ENCODE assay signal across 8 cellular contexts in genomic region chr12:219891-220352, GRCh38. TPM values are rescaled to one million over a fixed set of nuclear protein-coding genes. Genes with fewer than 3 reads are reported as not detected.
DNase-seq lines count a peak whose midpoint lies in the region; ATAC-seq and TF ChIP-seq lines count a peak whose summit lies in the region.

No MANE protein-coding gene starts in this region.

- H3K9me3 ChIP-seq in tibial artery, result no peaks in the 10 kb centered on the region

- peaks cover 0 to 35% of the 10 kb centered on the region in 2 donors for H3K27me3 ChIP-seq in tibial artery

- H3K36me3 ChIP-seq in tibial artery, result no peaks in the 10 kb centered on the region

- no peaks in the 10 kb centered on the region for H3K4me1 Mint-ChIP-seq in activated CD4-positive, alpha-beta memory T cell treated with anti-CD3 and anti-CD28 coated beads for 36 hours (ENCODE audit: low read depth)
- H3K4me1 Mint-ChIP-seq in naive B cell, result no peaks in the 10 kb centered on the region

- H3K27ac Mint-ChIP-seq in activated CD4-positive, alpha-beta memory T cell treated with anti-CD3 and anti-CD28 coated beads for 36 hours, result no peak overlapping the region
- no peak overlapping the region for H3K27ac Mint-ChIP-seq in naive B cell

- ATAC-seq in HG02642 (IDR thresholded peaks at IDR 0.05; ENCODE audit: poor library complexity, unreplicated experiment), result peak; percentile 71
- ATAC-seq in esophagus mucosa, result peak; percentile 80
- peak; percentile 59 to 64 for ATAC-seq in naive B cell (ENCODE audit: low read depth in 2 of 2)
- ATAC-seq in GM18505 (IDR thresholded peaks at IDR 0.05; ENCODE audit: unreplicated experiment), result no peak

- H3K4me3 ChIP-seq in tibial artery, result no peak overlapping the region

- peaks cover 2% of the 10 kb centered on the region for H3K27me3 Mint-ChIP-seq in activated CD4-positive, alpha-beta memory T cell treated with anti-CD3 and anti-CD28 coated beads for 36 hours
- H3K27me3 Mint-ChIP-seq in naive B cell, result peaks cover 5 to 39% (median 26%) of the 10 kb centered on the region in 3 donors

- H3K27ac ChIP-seq in tibial artery, result no peak overlapping the region

- no peaks in the 10 kb centered on the region for H3K36me3 Mint-ChIP-seq in activated CD4-positive, alpha-beta memory T cell treated with anti-CD3 and anti-CD28 coated beads for 36 hours
- no peaks in the 10 kb centered on the region for H3K36me3 Mint-ChIP-seq in naive B cell

- intact Hi-C loops in activated CD4-positive, alpha-beta memory T cell treated with anti-CD3 and anti-CD28 coated beads for 36 hours (cut with micrococcal nuclease), result no loop called here
- intact Hi-C loops in tibial artery (cut with DNase I; ENCODE audit: low total_unique reads), result no loop called here

- CTCF ChIA-PET in activated CD4-positive, alpha-beta memory T cell treated with anti-CD3 and anti-CD28 coated beads for 36 hours (lab: Charles Lee), result interaction anchor here (0.6 to 2.7 kb wide), 14 partner anchors 9 to 134 kb away, joined by 3 to 8 read pairs (median 4); no protein-coding TSS in a partner anchor

- H3K4me3 Mint-ChIP-seq in activated CD4-positive, alpha-beta memory T cell treated with anti-CD3 and anti-CD28 coated beads for 36 hours, result no peak overlapping the region
- H3K4me3 Mint-ChIP-seq in naive B cell, result no peak overlapping the region

- POLR2A ChIA-PET in activated CD4-positive, alpha-beta memory T cell treated with anti-CD3 and anti-CD28 coated beads for 36 hours (lab: Charles Lee), result no interaction called here

- TF ChIP-seq CTCF in tibial artery (IDR thresholded peaks at IDR 0.05), result peak; percentile 25 to 45

- peaks cover 0 to 3% (median 0%) of the 10 kb centered on the region in 4 donors for H3K4me1 ChIP-seq in tibial artery

- peak; percentile 78 for DNase-seq in ELR (ENCODE audit: low read depth)
- DNase-seq in NCI-H460 (ENCODE audit: extremely low read depth, low read depth), result peak; percentile 51
- DNase-seq in activated CD4-positive, alpha-beta memory T cell treated with anti-CD3 and anti-CD28 coated beads for 36 hours, result peak; percentile 87
- DNase-seq in naive B cell, result no peak
- DNase-seq in tibial artery, result peak; percentile 53 to 78

- H3K9me3 Mint-ChIP-seq in activated CD4-positive, alpha-beta memory T cell treated with anti-CD3 and anti-CD28 coated beads for 36 hours, result no peaks in the 10 kb centered on the region
- no peaks in the 10 kb centered on the region for H3K9me3 Mint-ChIP-seq in naive B cell

- no peak for TF ChIP-seq POLR2A in GM18505 (IDR thresholded peaks at IDR 0.05; ENCODE audit: borderline replicate concordance, extremely low read depth, insufficient read depth, insufficient read length)

RNA-seq across cellular contexts. Expression of gene SLC6A12, which starts 6.0 kb away (rescaled TPM):
- total RNA-seq in NCI-H460 (2014; rRNA removed; shearing (Covaris generic)), result not detected in 2 replicates
- polyA plus RNA-seq in NCI-H460 (2014; cell fraction: nucleus; rRNA removed), result 0.22 TPM in 1 of 2 replicates, not detected in the other
- total RNA-seq in activated CD4-positive, alpha-beta memory T cell treated with anti-CD3 and anti-CD28 coated beads for 36 hours, result under 1 TPM in 1 of 2 experiments, not detected in 1; 0.43 TPM
- 0.12 TPM for total RNA-seq in esophagus mucosa
- polyA plus RNA-seq in naive B cell (ENCODE audit: low read depth in 6 of 6), result 1 to 10 TPM in 1 of 6 donors, not detected in 5; 1.3 TPM

RNA-seq across cellular contexts. Expression of gene SLC6A13, which starts 42.7 kb away (rescaled TPM):
- total RNA-seq in NCI-H460 (2014; rRNA removed; shearing (Covaris generic)), result 0.17 and 0.32 TPM in 2 replicates
- not detected in 2 replicates for polyA plus RNA-seq in NCI-H460 (2014; cell fraction: nucleus; rRNA removed)
- total RNA-seq in activated CD4-positive, alpha-beta memory T cell treated with anti-CD3 and anti-CD28 coated beads for 36 hours, result under 1 TPM in 1 of 2 experiments, not detected in 1; 0.39 TPM
- not detected for total RNA-seq in esophagus mucosa
- polyA plus RNA-seq in naive B cell (ENCODE audit: low read depth in 6 of 6), result not detected
